11 cellular contexts compared by ENCODE assay signal in the genomic region with DNA sequence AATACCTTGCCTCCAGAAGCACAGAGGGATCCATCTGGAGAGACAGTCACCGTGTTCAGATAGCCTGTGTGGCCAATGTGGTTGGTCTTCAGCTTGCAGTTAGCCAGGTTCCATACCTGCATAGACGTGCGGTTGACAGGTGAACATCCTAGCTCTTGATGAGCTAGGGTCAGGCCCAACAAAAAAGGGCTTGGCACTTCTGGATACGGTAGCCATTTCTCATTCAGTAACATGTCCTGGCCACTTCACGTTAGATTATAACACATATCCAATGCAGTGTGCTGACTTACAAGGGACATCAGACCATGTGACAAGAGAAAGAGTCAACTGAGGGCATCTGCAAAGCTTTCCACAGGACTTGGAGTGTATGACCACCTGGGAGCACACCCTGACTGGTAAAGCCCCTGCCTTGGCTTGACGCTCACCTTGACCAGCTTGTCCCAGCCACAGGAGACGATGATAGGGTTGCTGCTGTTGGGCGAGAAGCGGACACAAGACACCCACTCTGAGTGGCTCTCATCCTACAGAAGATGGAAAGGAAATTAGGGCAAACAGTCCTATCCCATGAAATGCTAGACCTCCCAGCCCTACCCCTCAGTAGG. TPM values are rescaled to one million over a fixed set of nuclear protein-coding genes. Genes with fewer than 3 reads are reported as not detected.
DNase-seq lines count a peak whose midpoint lies in the region; ATAC-seq and TF ChIP-seq lines count a peak whose summit lies in the region.
"Had no signal": no experiment of that assay in that cellular context is flagged by ENCODE, and none has a peak within 500 bp of the region (broad histone marks: within the 10 kb centered on the region; RNA-seq: fewer than 3 reads in every experiment).

No MANE protein-coding gene starts in this region.

- H3K4me1 Mint-ChIP-seq in activated T-cell treated with anti-CD3 and anti-CD28 coated beads, Interleukin-2, amount 50 U/mL, for 72 hours (ENCODE audit: low read depth): peaks cover 40% of the 10 kb centered on the region
- H3K4me1 Mint-ChIP-seq in chondrocyte (ENCODE audit: low read depth): peaks cover 40% of the 10 kb centered on the region

- no peaks in the 10 kb centered on the region for H3K9me3 Mint-ChIP-seq in activated T-cell treated with anti-CD3 and anti-CD28 coated beads, Interleukin-2, amount 50 U/mL, for 72 hours
- H3K9me3 Mint-ChIP-seq in chondrocyte (ENCODE audit: low read depth): no peaks in the 10 kb centered on the region

- peak overlapping the region; percentile 49 to 55 for H3K4me3 Mint-ChIP-seq in activated T-cell treated with anti-CD3 and anti-CD28 coated beads, Interleukin-2, amount 50 U/mL, for 72 hours
- H3K4me3 Mint-ChIP-seq in chondrocyte (ENCODE audit: unreplicated experiment): peak overlapping the region; percentile 31

- peaks cover 48 to 65% of the 10 kb centered on the region in 2 donors for H3K36me3 Mint-ChIP-seq in activated T-cell treated with anti-CD3 and anti-CD28 coated beads, Interleukin-2, amount 50 U/mL, for 72 hours (ENCODE audit: insufficient read depth in 2 of 2)
- H3K36me3 Mint-ChIP-seq in chondrocyte (ENCODE audit: low read depth): peaks cover 48% of the 10 kb centered on the region

- TF ChIP-seq CTCF in chondrocyte (IDR thresholded peaks at IDR 0.05): no peak

- no peak for DNase-seq in activated T-cell treated with anti-CD3 and anti-CD28 coated beads, Interleukin-2, amount 50 U/mL, for 72 hours
- DNase-seq in activated T-cell treated with anti-CD3 and anti-CD28 coated beads for 4 hours (no peak), chondrocyte (ENCODE audit: low spot score) (no peak), sciatic nerve (ENCODE audit: low spot score) (peak; percentile 27), NCI-H748 (lab: John Stamatoyannopoulos, UW; ENCODE audit: unreplicated experiment) (no peak), NCI-H1092 treated with DMSO at 0.1 percent for 48 hours (lab: John Stamatoyannopoulos, UW) (no peak)
- DNase-seq: dermis blood vessel endothelial cell, Peyer's patch, psoas muscle had no signal

- H3K27ac Mint-ChIP-seq in activated T-cell treated with anti-CD3 and anti-CD28 coated beads, Interleukin-2, amount 50 U/mL, for 72 hours: peak overlapping the region; percentile 85
- H3K27ac Mint-ChIP-seq in chondrocyte (ENCODE audit: unreplicated experiment): peak overlapping the region; percentile 69

- H3K27me3 Mint-ChIP-seq in activated T-cell treated with anti-CD3 and anti-CD28 coated beads, Interleukin-2, amount 50 U/mL, for 72 hours (ENCODE audit: low read depth): no peaks in the 10 kb centered on the region
- no peaks in the 10 kb centered on the region for H3K27me3 Mint-ChIP-seq in chondrocyte (ENCODE audit: low read depth)

- no peak for ATAC-seq in activated T-cell treated with anti-CD3 and anti-CD28 coated beads, Interleukin-2, amount 50 U/mL, for 72 hours (replicated peaks in 1 of 2)
- no peak for ATAC-seq in sciatic nerve
- ATAC-seq in GM21360 (IDR thresholded peaks at IDR 0.05; ENCODE audit: unreplicated experiment): no peak
- ATAC-seq: psoas muscle had no signal

- intact Hi-C loops in sciatic nerve (cut with DNase I): no loop called here

TF ChIP-seq in PFSK-1, 5 proteins besides CTCF, POLR2A, EP300 and RAD21:
- TF ChIP-seq POLR2AphosphoS5 (IDR thresholded peaks at IDR 0.05; ENCODE audit: low read depth, low read length) (peak; percentile 24; the same call in 1 of the 2 replicates), TAF1 (IDR thresholded peaks at IDR 0.05; ENCODE audit: borderline replicate concordance, insufficient read depth, low read length) (no peak)
TF ChIP-seq in PFSK-1: peak in this region for 1.

RNA-seq across cellular contexts. Expression of a gene that starts 4.5 kb away (rescaled TPM):
- total RNA-seq in activated T-cell treated with anti-CD3 and anti-CD28 coated beads, Interleukin-2, amount 50 U/mL, for 72 hours: 1,000 to 10,000 TPM; 3,606 to 3,662 TPM
- polyA plus RNA-seq in PFSK-1 (2012; ENCODE audit: insufficient read length, low read depth): 6,513 TPM
- total RNA-seq in chondrocyte (995 to 1,189 TPM (median 1,167 TPM) in 3 replicates), sciatic nerve (1,122 TPM)

RNA-seq across cellular contexts. Expression of a gene that starts 16.1 kb away (rescaled TPM):
- total RNA-seq in activated T-cell treated with anti-CD3 and anti-CD28 coated beads, Interleukin-2, amount 50 U/mL, for 72 hours: 10 to 100 TPM; 42.1 to 52.1 TPM
- 27.0 TPM for polyA plus RNA-seq in PFSK-1 (2012; ENCODE audit: insufficient read length, low read depth)
- total RNA-seq in chondrocyte (17.9 to 24.3 TPM (median 19.3 TPM) in 3 replicates), sciatic nerve (24.6 TPM)

RNA-seq across cellular contexts. Expression of a gene that starts 21.8 kb away (rescaled TPM):
- total RNA-seq in activated T-cell treated with anti-CD3 and anti-CD28 coated beads, Interleukin-2, amount 50 U/mL, for 72 hours: 10 to 100 TPM; 19.2 to 22.7 TPM
- 2.9 TPM for polyA plus RNA-seq in PFSK-1 (2012; ENCODE audit: insufficient read length, low read depth)
- 7.2 to 12.7 TPM (median 8.3 TPM) in 3 replicates for total RNA-seq in chondrocyte
- total RNA-seq in sciatic nerve: 14.1 TPM

RNA-seq across cellular contexts. Expression of a gene that starts 34.2 kb away (rescaled TPM):
- 1 to 10 TPM; 2.4 to 2.9 TPM for total RNA-seq in activated T-cell treated with anti-CD3 and anti-CD28 coated beads, Interleukin-2, amount 50 U/mL, for 72 hours
- polyA plus RNA-seq in PFSK-1 (2012; ENCODE audit: insufficient read length, low read depth): 4.9 TPM
- total RNA-seq in chondrocyte (4.2 to 8.1 TPM (median 5.7 TPM) in 3 replicates), sciatic nerve (3.2 TPM)
